ENCODE assay signal across 8 cellular contexts in genomic region chr18:56709463-56709862, GRCh38. TPM values are rescaled to one million over a fixed set of nuclear protein-coding genes. Genes with fewer than 3 reads are reported as not detected.
DNase-seq lines count a peak whose midpoint lies in the region; ATAC-seq and TF ChIP-seq lines count a peak whose summit lies in the region.

No MANE protein-coding gene starts in this region.

- no peak overlapping the region for H3K23ac ChIP-seq in trophoblast cell (ENCODE audit: low read length)

- H3K36me3 ChIP-seq in PC-9 (ENCODE audit: low read depth) (no peaks in the 10 kb centered on the region), trophoblast cell (ENCODE audit: control insufficient read depth in 1 of 2, insufficient read depth in 2 of 2, low read length in 2 of 2) (no peaks in the 10 kb centered on the region)

- H2AFZ ChIP-seq in PC-9 (no peak overlapping the region), trophoblast cell (ENCODE audit: insufficient read depth, low read length, poor library complexity) (no peak overlapping the region)

- DNase-seq in activated CD4-positive, CD25-positive, alpha-beta regulatory T cell treated with anti-CD3 and anti-CD28 coated beads, Interleukin-2, amount 50 U/mL, for 16 hours (ENCODE audit: low read depth, low spot score): peak; percentile 11
- DNase-seq in activated CD4-positive, CD25-positive, alpha-beta regulatory T cell treated with anti-CD3 and anti-CD28 coated beads, Interleukin-2, amount 50 U/mL, for 72 hours: no peak
- DNase-seq in PC-9 (peak in 1 of 2 experiments; percentile 73), cerebellar cortex (ENCODE audit: low spot score) (peak; percentile 9), trophoblast cell (peak; percentile 57 to 79), NCI-H1436 (lab: John Stamatoyannopoulos, UW) (no peak)

- no peak overlapping the region for H2BK120ac ChIP-seq in trophoblast cell (ENCODE audit: insufficient read depth, low read length, poor library complexity)

- H3K27ac ChIP-seq in PC-9 (no peak overlapping the region), trophoblast cell (ENCODE audit: low read depth, low read length) (no peak overlapping the region)

- H3K14ac ChIP-seq in trophoblast cell (ENCODE audit: low read length): no peak overlapping the region

- H3K9me3 ChIP-seq in PC-9 (ENCODE audit: insufficient read depth, low read depth) (no peaks in the 10 kb centered on the region), trophoblast cell (ENCODE audit: insufficient read depth, low read depth, low read length) (no peaks in the 10 kb centered on the region)

- H3K9ac ChIP-seq in trophoblast cell (ENCODE audit: low read length): no peak overlapping the region

- H3K4me3 ChIP-seq in PC-9: no peak overlapping the region
- no peak overlapping the region for H3K4me3 ChIP-seq in trophoblast cell (ENCODE audit: low read depth, low read length)

- no peaks in the 10 kb centered on the region for H3K27me3 ChIP-seq in PC-9 (ENCODE audit: insufficient read depth, low read depth)
- no peaks in the 10 kb centered on the region for H3K27me3 ChIP-seq in trophoblast cell (ENCODE audit: insufficient read depth, low read length)

- POLR2A ChIA-PET in PC-9 (lab: Charles Lee; ENCODE audit: unreplicated experiment): no interaction called here

- H2BK12ac ChIP-seq in trophoblast cell (ENCODE audit: low read length): no peak overlapping the region

- H3K4me1 ChIP-seq in PC-9 (replicated peaks; ENCODE audit: insufficient read depth): no peaks in the 10 kb centered on the region
- H3K4me1 ChIP-seq in trophoblast cell (ENCODE audit: control insufficient read depth in 1 of 2, insufficient read depth in 2 of 2, low read length in 2 of 2): no peaks in the 10 kb centered on the region

- no peak overlapping the region for H4K91ac ChIP-seq in trophoblast cell (ENCODE audit: low read depth, low read length)

- H3K4ac ChIP-seq in trophoblast cell (ENCODE audit: low read depth, low read length): no peak overlapping the region

- no CpG with 5 or more reads among the region's 2 CpGs for WGBS in trophoblast cell (ENCODE audit: extremely low coverage, insufficient coverage, insufficient read length)

- BruUV-seq in PC-9 (replicated peaks; lab: Mats Ljungman, UMichigan): no TSS peak

- TF ChIP-seq CTCF in PC-9 (conservative IDR thresholded peaks at IDR 0.05): peak; percentile 48; the same call in 1 of the 2 replicates

- H3K4me2 ChIP-seq in PC-9 (no peak overlapping the region), trophoblast cell (ENCODE audit: low read length) (no peak overlapping the region)

- CTCF ChIA-PET in PC-9 (lab: Charles Lee): no interaction called here

- no peak overlapping the region for H2BK5ac ChIP-seq in trophoblast cell (ENCODE audit: low read depth, low read length, poor library complexity)

- no peaks in the 10 kb centered on the region for H3K79me1 ChIP-seq in trophoblast cell (ENCODE audit: low read length)

- no peaks in the 10 kb centered on the region for H3K9me2 ChIP-seq in PC-9 (ENCODE audit: insufficient read depth)

- intact Hi-C loops in PC-9 (cut with micrococcal nuclease; ENCODE audit: unreplicated experiment): no loop called here

- H2AK5ac ChIP-seq in trophoblast cell (ENCODE audit: low read length): no peak overlapping the region

- H4K8ac ChIP-seq in trophoblast cell (ENCODE audit: low read depth, low read length): no peak overlapping the region

- H4K20me1 ChIP-seq in PC-9 (ENCODE audit: insufficient read depth): no peaks in the 10 kb centered on the region

- peak; percentile 100 for ATAC-seq in GM19463 (IDR thresholded peaks at IDR 0.05; ENCODE audit: unreplicated experiment)
- peak; percentile 100 for ATAC-seq in HG03432 (IDR thresholded peaks at IDR 0.05; ENCODE audit: unreplicated experiment)

- no peaks in the 10 kb centered on the region for H3K79me2 ChIP-seq in PC-9 (ENCODE audit: low read depth)
- H3K79me2 ChIP-seq in trophoblast cell (ENCODE audit: control insufficient read depth, insufficient read depth, low read length, poor library complexity): no peaks in the 10 kb centered on the region

- no peak overlapping the region for H4K12ac ChIP-seq in trophoblast cell (ENCODE audit: low read depth, low read length)

- no peak overlapping the region for H3K18ac ChIP-seq in trophoblast cell (ENCODE audit: low read length)

- H3F3A ChIP-seq in PC-9 (ENCODE audit: insufficient read depth, low read depth): 0 out of 2 replicates have a peak, but pooled peaks cover 5% of the 10 kb centered on the region

RNA-seq across cellular contexts. Expression of gene WDR7, which starts 58.3 kb away (rescaled TPM):
- 5.9 and 7.7 TPM in 2 replicates for total RNA-seq in PC-9 (2021)
- 4.9 and 7.2 TPM in 2 replicates for polyA plus RNA-seq in trophoblast cell (2013)

Comparison
In these comparisons a context has a peak if more than half of its experiments do, and no peak if none do; other contexts are left out.
1. DNase-seq: peak in activated CD4-positive, CD25-positive, alpha-beta regulatory T cell treated with anti-CD3 and anti-CD28 coated beads, Interleukin-2, amount 50 U/mL, for 16 hours (single experiment), cerebellar cortex (single experiment) and trophoblast cell (2 of 2); none in activated CD4-positive, CD25-positive, alpha-beta regulatory T cell treated with anti-CD3 and anti-CD28 coated beads, Interleukin-2, amount 50 U/mL, for 72 hours (single experiment) and NCI-H1436 (single experiment).